Comparison of ENCODE assay signal across 1 cellular context in the genomic region with DNA sequence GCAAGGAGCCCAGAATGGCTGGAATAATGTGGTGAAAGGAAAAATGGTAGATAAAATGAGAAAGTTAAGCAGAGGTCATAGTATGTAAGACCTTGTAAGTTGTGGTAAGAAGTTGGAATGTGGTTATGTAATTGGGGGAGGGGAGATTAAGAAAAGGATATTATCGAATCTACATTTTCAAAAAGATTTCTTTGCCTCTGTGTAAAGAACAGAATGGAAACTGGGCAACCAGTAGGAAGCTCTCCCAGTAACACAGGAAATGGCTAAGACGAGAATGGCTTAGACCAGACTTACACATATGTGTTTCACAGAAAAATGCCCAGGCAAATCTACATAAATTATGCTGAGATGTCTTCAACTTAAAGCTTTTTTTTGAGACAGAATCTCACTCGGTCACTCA.
TF ChIP-seq lines count a peak whose summit lies in the region.

No MANE protein-coding gene starts in this region.

TF ChIP-seq in K562, 482 proteins besides CTCF, POLR2A, EP300 and RAD21:
- TF ChIP-seq, protein P1, sequence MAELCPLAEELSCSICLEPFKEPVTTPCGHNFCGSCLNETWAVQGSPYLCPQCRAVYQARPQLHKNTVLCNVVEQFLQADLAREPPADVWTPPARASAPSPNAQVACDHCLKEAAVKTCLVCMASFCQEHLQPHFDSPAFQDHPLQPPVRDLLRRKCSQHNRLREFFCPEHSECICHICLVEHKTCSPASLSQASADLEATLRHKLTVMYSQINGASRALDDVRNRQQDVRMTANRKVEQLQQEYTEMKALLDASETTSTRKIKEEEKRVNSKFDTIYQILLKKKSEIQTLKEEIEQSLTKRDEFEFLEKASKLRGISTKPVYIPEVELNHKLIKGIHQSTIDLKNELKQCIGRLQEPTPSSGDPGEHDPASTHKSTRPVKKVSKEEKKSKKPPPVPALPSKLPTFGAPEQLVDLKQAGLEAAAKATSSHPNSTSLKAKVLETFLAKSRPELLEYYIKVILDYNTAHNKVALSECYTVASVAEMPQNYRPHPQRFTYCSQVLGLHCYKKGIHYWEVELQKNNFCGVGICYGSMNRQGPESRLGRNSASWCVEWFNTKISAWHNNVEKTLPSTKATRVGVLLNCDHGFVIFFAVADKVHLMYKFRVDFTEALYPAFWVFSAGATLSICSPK (IDR thresholded peaks at IDR 0.05; ENCODE audit: borderline replicate concordance), result no peak
- TF ChIP-seq, protein P2, sequence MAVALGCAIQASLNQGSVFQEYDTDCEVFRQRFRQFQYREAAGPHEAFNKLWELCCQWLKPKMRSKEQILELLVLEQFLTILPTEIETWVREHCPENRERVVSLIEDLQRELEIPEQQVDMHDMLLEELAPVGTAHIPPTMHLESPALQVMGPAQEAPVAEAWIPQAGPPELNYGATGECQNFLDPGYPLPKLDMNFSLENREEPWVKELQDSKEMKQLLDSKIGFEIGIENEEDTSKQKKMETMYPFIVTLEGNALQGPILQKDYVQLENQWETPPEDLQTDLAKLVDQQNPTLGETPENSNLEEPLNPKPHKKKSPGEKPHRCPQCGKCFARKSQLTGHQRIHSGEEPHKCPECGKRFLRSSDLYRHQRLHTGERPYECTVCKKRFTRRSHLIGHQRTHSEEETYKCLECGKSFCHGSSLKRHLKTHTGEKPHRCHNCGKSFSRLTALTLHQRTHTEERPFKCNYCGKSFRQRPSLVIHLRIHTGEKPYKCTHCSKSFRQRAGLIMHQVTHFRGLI (CRISPR knock-in tag; IDR thresholded peaks at IDR 0.05), result no peak
- TF ChIP-seq, protein P3, sequence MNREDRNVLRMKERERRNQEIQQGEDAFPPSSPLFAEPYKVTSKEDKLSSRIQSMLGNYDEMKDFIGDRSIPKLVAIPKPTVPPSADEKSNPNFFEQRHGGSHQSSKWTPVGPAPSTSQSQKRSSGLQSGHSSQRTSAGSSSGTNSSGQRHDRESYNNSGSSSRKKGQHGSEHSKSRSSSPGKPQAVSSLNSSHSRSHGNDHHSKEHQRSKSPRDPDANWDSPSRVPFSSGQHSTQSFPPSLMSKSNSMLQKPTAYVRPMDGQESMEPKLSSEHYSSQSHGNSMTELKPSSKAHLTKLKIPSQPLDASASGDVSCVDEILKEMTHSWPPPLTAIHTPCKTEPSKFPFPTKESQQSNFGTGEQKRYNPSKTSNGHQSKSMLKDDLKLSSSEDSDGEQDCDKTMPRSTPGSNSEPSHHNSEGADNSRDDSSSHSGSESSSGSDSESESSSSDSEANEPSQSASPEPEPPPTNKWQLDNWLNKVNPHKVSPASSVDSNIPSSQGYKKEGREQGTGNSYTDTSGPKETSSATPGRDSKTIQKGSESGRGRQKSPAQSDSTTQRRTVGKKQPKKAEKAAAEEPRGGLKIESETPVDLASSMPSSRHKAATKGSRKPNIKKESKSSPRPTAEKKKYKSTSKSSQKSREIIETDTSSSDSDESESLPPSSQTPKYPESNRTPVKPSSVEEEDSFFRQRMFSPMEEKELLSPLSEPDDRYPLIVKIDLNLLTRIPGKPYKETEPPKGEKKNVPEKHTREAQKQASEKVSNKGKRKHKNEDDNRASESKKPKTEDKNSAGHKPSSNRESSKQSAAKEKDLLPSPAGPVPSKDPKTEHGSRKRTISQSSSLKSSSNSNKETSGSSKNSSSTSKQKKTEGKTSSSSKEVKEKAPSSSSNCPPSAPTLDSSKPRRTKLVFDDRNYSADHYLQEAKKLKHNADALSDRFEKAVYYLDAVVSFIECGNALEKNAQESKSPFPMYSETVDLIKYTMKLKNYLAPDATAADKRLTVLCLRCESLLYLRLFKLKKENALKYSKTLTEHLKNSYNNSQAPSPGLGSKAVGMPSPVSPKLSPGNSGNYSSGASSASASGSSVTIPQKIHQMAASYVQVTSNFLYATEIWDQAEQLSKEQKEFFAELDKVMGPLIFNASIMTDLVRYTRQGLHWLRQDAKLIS (CRISPR knock-in tag; IDR thresholded peaks at IDR 0.05), result 0 out of 2 replicates have a peak, but pooled peaks have one; percentile 57
- TF ChIP-seq CC2D1A (IDR thresholded peaks at IDR 0.05) (no peak), GTF2F1 (IDR thresholded peaks at IDR 0.05; ENCODE audit: low read depth, low read length) (no peak), ZNF282 (CRISPR knock-in tag; IDR thresholded peaks at IDR 0.05) (no peak), TRIM24 (IDR thresholded peaks at IDR 0.05) (peak in 1 of 2 experiments; percentile 12; a peak in 1 of 4 replicates)
- TF ChIP-seq, protein P4, sequence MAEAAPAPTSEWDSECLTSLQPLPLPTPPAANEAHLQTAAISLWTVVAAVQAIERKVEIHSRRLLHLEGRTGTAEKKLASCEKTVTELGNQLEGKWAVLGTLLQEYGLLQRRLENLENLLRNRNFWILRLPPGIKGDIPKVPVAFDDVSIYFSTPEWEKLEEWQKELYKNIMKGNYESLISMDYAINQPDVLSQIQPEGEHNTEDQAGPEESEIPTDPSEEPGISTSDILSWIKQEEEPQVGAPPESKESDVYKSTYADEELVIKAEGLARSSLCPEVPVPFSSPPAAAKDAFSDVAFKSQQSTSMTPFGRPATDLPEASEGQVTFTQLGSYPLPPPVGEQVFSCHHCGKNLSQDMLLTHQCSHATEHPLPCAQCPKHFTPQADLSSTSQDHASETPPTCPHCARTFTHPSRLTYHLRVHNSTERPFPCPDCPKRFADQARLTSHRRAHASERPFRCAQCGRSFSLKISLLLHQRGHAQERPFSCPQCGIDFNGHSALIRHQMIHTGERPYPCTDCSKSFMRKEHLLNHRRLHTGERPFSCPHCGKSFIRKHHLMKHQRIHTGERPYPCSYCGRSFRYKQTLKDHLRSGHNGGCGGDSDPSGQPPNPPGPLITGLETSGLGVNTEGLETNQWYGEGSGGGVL (CRISPR knock-in tag; IDR thresholded peaks at IDR 0.05), result no peak
